8 cellular contexts compared by ENCODE assay signal in the genomic region with DNA sequence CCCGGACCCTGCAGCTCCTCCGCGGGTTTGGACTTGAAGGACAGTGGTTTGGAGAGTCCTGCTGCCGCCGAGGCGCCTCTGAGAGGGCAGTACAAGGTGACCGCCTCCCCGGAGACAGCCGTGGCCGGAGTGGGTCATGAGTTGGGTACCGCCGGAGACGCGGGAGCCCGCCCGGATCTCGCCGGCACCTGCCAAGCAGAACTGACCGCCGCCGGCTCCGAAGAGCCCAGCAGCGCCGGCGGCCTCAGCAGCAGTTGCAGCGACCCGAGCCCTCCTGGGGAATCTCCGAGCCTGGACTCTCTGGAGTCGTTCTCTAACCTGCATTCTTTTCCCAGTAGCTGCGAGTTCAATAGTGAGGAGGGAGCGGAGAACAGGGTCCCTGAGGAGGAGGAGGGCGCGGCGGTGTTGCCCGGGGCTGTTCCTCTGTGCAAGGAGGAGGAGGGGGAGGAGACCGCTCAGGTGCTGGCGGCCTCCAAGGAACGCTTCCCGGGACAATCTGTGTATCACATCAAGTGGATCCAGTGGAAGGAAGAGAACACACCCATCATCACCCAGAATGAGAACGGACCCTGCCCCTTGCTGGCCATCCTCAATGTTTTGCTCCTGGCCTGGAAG. TPM values are rescaled to one million over a fixed set of nuclear protein-coding genes. Genes with fewer than 3 reads are reported as not detected.
DNase-seq lines count a peak whose midpoint lies in the region; ATAC-seq and TF ChIP-seq lines count a peak whose summit lies in the region.

No MANE protein-coding gene starts in this region.

- peak overlapping the region; percentile 69 for H3K9ac ChIP-seq in muscle layer of colon (ENCODE audit: low read length)

- peaks cover 34% of the 10 kb centered on the region for H3K4me1 ChIP-seq in muscle layer of colon (ENCODE audit: insufficient read depth, low read length)

- DNase-seq in EL (peak; percentile 18), erythroblast (lab: John Stamatoyannopoulos, UW) (peak; percentile 42 to 70), type B pancreatic cell (ENCODE audit: extremely low spot score, unreplicated experiment) (peak; percentile 72)
- DNase-seq in activated CD8-positive, alpha-beta memory T cell treated with anti-CD3 and anti-CD28 coated beads, Interleukin-2, amount 10 ng/mL, durations not matched to agents 7 days and 5 days = peak; percentile 52

- no peak overlapping the region for H3K4me3 Mint-ChIP-seq in activated CD8-positive, alpha-beta memory T cell treated with anti-CD3 and anti-CD28 coated beads, Interleukin-2, amount 10 ng/mL, durations not matched to agents 7 days and 5 days
- H3K4me3 Mint-ChIP-seq in type B pancreatic cell = no peak overlapping the region

- no peaks in the 10 kb centered on the region for H3K9me3 ChIP-seq in KOPT-K1 (ENCODE audit: insufficient read depth, low read length, poor library complexity, severe bottlenecking)
- H3K9me3 ChIP-seq in muscle layer of colon (ENCODE audit: low read length) = no peaks in the 10 kb centered on the region

- no peak for TF ChIP-seq CTCF in type B pancreatic cell (conservative IDR thresholded peaks at IDR 0.05)

- H3K4me1 Mint-ChIP-seq in activated CD8-positive, alpha-beta memory T cell treated with anti-CD3 and anti-CD28 coated beads, Interleukin-2, amount 10 ng/mL, durations not matched to agents 7 days and 5 days = peaks cover 6% of the 10 kb centered on the region
- H3K4me1 Mint-ChIP-seq in type B pancreatic cell (ENCODE audit: unreplicated experiment) = peaks cover 13% of the 10 kb centered on the region

- no peaks in the 10 kb centered on the region for H3K9me3 Mint-ChIP-seq in activated CD8-positive, alpha-beta memory T cell treated with anti-CD3 and anti-CD28 coated beads, Interleukin-2, amount 10 ng/mL, durations not matched to agents 7 days and 5 days (ENCODE audit: low read depth)
- no peaks in the 10 kb centered on the region for H3K9me3 Mint-ChIP-seq in type B pancreatic cell

- peak overlapping the region; percentile 39 to 50 for H3K4me3 ChIP-seq in muscle layer of colon (ENCODE audit: low read depth in 1 of 2, low read length in 2 of 2)

- peak overlapping the region; percentile 87 for H3K27ac Mint-ChIP-seq in activated CD8-positive, alpha-beta memory T cell treated with anti-CD3 and anti-CD28 coated beads, Interleukin-2, amount 10 ng/mL, durations not matched to agents 7 days and 5 days
- H3K27ac Mint-ChIP-seq in type B pancreatic cell = peak overlapping the region; percentile 100

- H3K36me3 Mint-ChIP-seq in activated CD8-positive, alpha-beta memory T cell treated with anti-CD3 and anti-CD28 coated beads, Interleukin-2, amount 10 ng/mL, durations not matched to agents 7 days and 5 days = no peaks in the 10 kb centered on the region
- no peaks in the 10 kb centered on the region for H3K36me3 Mint-ChIP-seq in type B pancreatic cell

- no peaks in the 10 kb centered on the region for H3K27me3 Mint-ChIP-seq in activated CD8-positive, alpha-beta memory T cell treated with anti-CD3 and anti-CD28 coated beads, Interleukin-2, amount 10 ng/mL, durations not matched to agents 7 days and 5 days
- no peaks in the 10 kb centered on the region for H3K27me3 Mint-ChIP-seq in type B pancreatic cell

- H3K27me3 ChIP-seq in muscle layer of colon (ENCODE audit: control insufficient read depth in 1 of 2, insufficient read depth in 2 of 2, low read length in 2 of 2) = no peaks in the 10 kb centered on the region

- H3K27ac ChIP-seq in KOPT-K1 (ENCODE audit: low read depth, low read length, poor library complexity, severe bottlenecking) (peak overlapping the region; percentile 79), muscle layer of colon (ENCODE audit: low read depth, low read length) (peak overlapping the region; percentile 67)

- CTCF ChIA-PET in activated CD8-positive, alpha-beta memory T cell treated with anti-CD3 and anti-CD28 coated beads, Interleukin-2, amount 10 ng/mL, durations not matched to agents 7 days and 5 days (lab: Charles Lee) = interaction anchor here (0.9 to 2.2 kb wide), 9 partner anchors 12 to 543 kb away, joined by 3 to 23 read pairs (median 6); no protein-coding TSS in a partner anchor

- ATAC-seq in GM21723 (IDR thresholded peaks at IDR 0.05; ENCODE audit: unreplicated experiment) (peak; percentile 19), HG03342 (IDR thresholded peaks at IDR 0.05; ENCODE audit: unreplicated experiment) (no peak)
- ATAC-seq in activated CD8-positive, alpha-beta memory T cell treated with anti-CD3 and anti-CD28 coated beads, Interleukin-2, amount 10 ng/mL, durations not matched to agents 7 days and 5 days = peak; percentile 2

- H3K36me3 ChIP-seq in KOPT-K1 (ENCODE audit: insufficient read depth, low read length) (no peaks in the 10 kb centered on the region), muscle layer of colon (ENCODE audit: insufficient read depth, low read length) (no peaks in the 10 kb centered on the region)

- no peak for TF ChIP-seq POLR2A in erythroblast (IDR thresholded peaks at IDR 0.05; ENCODE audit: low read length)

RNA-seq across cellular contexts. Expression of a gene that starts 0.6 kb away (rescaled TPM):
- 10 to 100 TPM; 12.0 to 16.9 TPM for total RNA-seq in activated CD8-positive, alpha-beta memory T cell treated with anti-CD3 and anti-CD28 coated beads, Interleukin-2, amount 10 ng/mL, durations not matched to agents 7 days and 5 days
- total RNA-seq in type B pancreatic cell (ENCODE audit: low replicate concordance) = 39.8 and 82.1 TPM in 2 replicates

RNA-seq across cellular contexts. Expression of a gene that starts 22.2 kb away (rescaled TPM):
- total RNA-seq in activated CD8-positive, alpha-beta memory T cell treated with anti-CD3 and anti-CD28 coated beads, Interleukin-2, amount 10 ng/mL, durations not matched to agents 7 days and 5 days = 100 to 1,000 TPM; 141 to 151 TPM
- total RNA-seq in type B pancreatic cell (ENCODE audit: low replicate concordance) = 228 and 438 TPM in 2 replicates

Comparison
In these comparisons a context has a peak if more than half of its experiments do, and no peak if none do; other contexts are left out.
1. DNase-seq: peak in every context shown above with its lines; median percentile 72 in type B pancreatic cell; 56 in erythroblast; 52 in activated CD8-positive, alpha-beta memory T cell treated with anti-CD3 and anti-CD28 coated beads, Interleukin-2, amount 10 ng/mL, durations not matched to agents 7 days and 5 days; 18 in EL.